Comparison of ENCODE assay signal across 9 cellular contexts in genomic region chr7:111138196-111138569, GRCh38. TPM values are rescaled to one million over a fixed set of nuclear protein-coding genes. Genes with fewer than 3 reads are reported as not detected.
DNase-seq lines count a peak whose midpoint lies in the region; ATAC-seq and TF ChIP-seq lines count a peak whose summit lies in the region.
"Had no signal": no experiment of that assay in that cellular context is flagged by ENCODE, and none has a peak within 500 bp of the region (broad histone marks: within the 10 kb centered on the region; RNA-seq: fewer than 3 reads in every experiment).

No MANE protein-coding gene starts in this region.

- H3K27me3 ChIP-seq in DND-41 (ENCODE audit: insufficient read depth, low read length, poor library complexity) (no peaks in the 10 kb centered on the region), HUES64 (ENCODE audit: insufficient read depth, low read length) (no peaks in the 10 kb centered on the region)
- H3K27me3 ChIP-seq: ovary had no signal

- peak; percentile 78 for DNase-seq in DND-41
- DNase-seq in activated CD4-positive, CD25-positive, alpha-beta regulatory T cell treated with anti-CD3 and anti-CD28 coated beads, Interleukin-2, amount 50 U/mL, for 72 hours = peak; percentile 45
- peak; percentile 74 for DNase-seq in pons (ENCODE audit: low spot score)
- DNase-seq in omental fat pad (ENCODE audit: low spot score) = no peak
- DNase-seq in NCI-H1417 treated with DMSO at 0.1 percent for 48 hours (lab: John Stamatoyannopoulos, UW) = no peak

- H3K4me1 ChIP-seq in DND-41 (ENCODE audit: insufficient read depth, low read length) = peaks cover 28% of the 10 kb centered on the region
- peaks cover 19% of the 10 kb centered on the region for H3K4me1 ChIP-seq in HUES64 (ENCODE audit: insufficient read depth, low read length)

- H3K9me3 ChIP-seq in DND-41 (ENCODE audit: insufficient read depth, low read length, severe bottlenecking) (no peaks in the 10 kb centered on the region), HUES64 (ENCODE audit: insufficient read depth, low read depth, low read length) (no peaks in the 10 kb centered on the region)
- H3K9me3 ChIP-seq: ovary had no signal

- H3K9ac ChIP-seq in DND-41 (ENCODE audit: low read depth, low read length) = peak overlapping the region; percentile 29
- H3K9ac ChIP-seq in HUES64 (ENCODE audit: low read depth, low read length) = peak overlapping the region; percentile 28; the same call in 1 of the 2 replicates

- H3K4me3 ChIP-seq in DND-41 (ENCODE audit: low read depth in 1 of 2, low read length in 2 of 2) (peak overlapping the region in 1 of 2 experiments; percentile 23; a peak in 1 of 4 replicates), HUES64 (ENCODE audit: low read length) (no peak overlapping the region)
- H3K4me3 ChIP-seq: ovary had no signal

- H3K4me2 ChIP-seq in DND-41 (ENCODE audit: insufficient read depth, low read length) = peak overlapping the region; percentile 57

- H3K36me3 ChIP-seq in DND-41 (ENCODE audit: insufficient read depth, low read length) (no peaks in the 10 kb centered on the region), HUES64 (ENCODE audit: insufficient read depth, low read length) (no peaks in the 10 kb centered on the region)
- H3K36me3 ChIP-seq: ovary had no signal

- no peaks in the 10 kb centered on the region for H3K79me2 ChIP-seq in DND-41 (ENCODE audit: insufficient read depth, low read length)

- H2AFZ ChIP-seq in DND-41 (ENCODE audit: low read depth, low read length) = peak overlapping the region; percentile 54; the same call in 1 of the 2 replicates

- WGBS in HUES64 = 68% methylated on average over 2 of the region's 2 CpGs

- H4K20me1 ChIP-seq in DND-41 (ENCODE audit: insufficient read depth, low read length) = no peaks in the 10 kb centered on the region

- ATAC-seq in DND-41 (ENCODE audit: insufficient read depth, low read depth) (peak; percentile 97), GM21528 (IDR thresholded peaks at IDR 0.05; ENCODE audit: low FRiP score, unreplicated experiment) (peak; percentile 96), omental fat pad (ENCODE audit: low FRiP score) (no peak)

- no peak for TF ChIP-seq CTCF in DND-41 (IDR thresholded peaks at IDR 0.05; ENCODE audit: borderline replicate concordance, extremely low read depth, low read length, poor library complexity, severe bottlenecking)
- TF ChIP-seq CTCF in omental fat pad (IDR thresholded peaks at IDR 0.05) = no peak

- H3K27ac ChIP-seq in DND-41 (ENCODE audit: low read length) (peak overlapping the region; percentile 63), HUES64 (ENCODE audit: low read depth, low read length) (peak overlapping the region; percentile 0; the same call in 1 of the 2 replicates), cingulate gyrus (ENCODE audit: low read depth, low read length) (peak overlapping the region; percentile 76)
- H3K27ac ChIP-seq: ovary had no signal

RNA-seq across cellular contexts. Expression of gene LRRN3, which starts 47.3 kb away (rescaled TPM):
- polyA plus RNA-seq in HUES64 (2013, experiment 1 of 2) = 7.3 TPM
- 9.2 TPM for polyA plus RNA-seq in HUES64 (2013, experiment 2 of 2)
- 1 to 10 TPM; 1.7 to 5.3 (median 2.7) TPM for total RNA-seq in omental fat pad

Comparison
In these comparisons a context has a peak if more than half of its experiments do, and no peak if none do; other contexts are left out.
1. DNase-seq: peak in DND-41 (single experiment), activated CD4-positive, CD25-positive, alpha-beta regulatory T cell treated with anti-CD3 and anti-CD28 coated beads, Interleukin-2, amount 50 U/mL, for 72 hours (single experiment) and pons (single experiment); none in omental fat pad (single experiment) and NCI-H1417 treated with DMSO at 0.1 percent for 48 hours (single experiment).
2. H3K27ac ChIP-seq: peak in every context shown above with its lines; median percentile 76 in cingulate gyrus; 63 in DND-41; 0 in HUES64.